Comparison of ENCODE assay signal across 21 cellular contexts in genomic region chr11:43712676-43713075, GRCh38. TPM values are rescaled to one million over a fixed set of nuclear protein-coding genes. Genes with fewer than 3 reads are reported as not detected.
DNase-seq lines count a peak whose midpoint lies in the region; ATAC-seq and TF ChIP-seq lines count a peak whose summit lies in the region.
"Had no signal": no experiment of that assay in that cellular context is flagged by ENCODE, and none has a peak within 500 bp of the region (broad histone marks: within the 10 kb centered on the region; RNA-seq: fewer than 3 reads in every experiment).

No MANE protein-coding gene starts in this region.

- no peaks in the 10 kb centered on the region for H3K36me3 ChIP-seq in smooth muscle cell (ENCODE audit: low read depth)

- no peaks in the 10 kb centered on the region for H3K27me3 ChIP-seq in smooth muscle cell (ENCODE audit: low read depth)

- no peak overlapping the region for H3K4me3 Mint-ChIP-seq in chondrocyte (ENCODE audit: unreplicated experiment)

- peaks cover 49% of the 10 kb centered on the region for H4K20me1 ChIP-seq in smooth muscle cell (ENCODE audit: low read depth)

- H3K9me3 Mint-ChIP-seq in chondrocyte (ENCODE audit: low read depth) = no peaks in the 10 kb centered on the region

- peak overlapping the region; percentile 85 for H3K27ac Mint-ChIP-seq in chondrocyte (ENCODE audit: unreplicated experiment)

- no peak for ATAC-seq in GM21723 (IDR thresholded peaks at IDR 0.05; ENCODE audit: unreplicated experiment)
- ATAC-seq in HG03442 (IDR thresholded peaks at IDR 0.05; ENCODE audit: unreplicated experiment) = no peak
- ATAC-seq in GM21825 (IDR thresholded peaks at IDR 0.05; ENCODE audit: unreplicated experiment) = no peak
- ATAC-seq: GM12878 had no signal

- H3K9ac ChIP-seq in smooth muscle cell (ENCODE audit: low read depth) = no peak overlapping the region
- H3K9ac ChIP-seq: KMS-11, SK-N-SH had no signal

- H3K4me1 Mint-ChIP-seq in chondrocyte (ENCODE audit: low read depth) = peaks cover 13% of the 10 kb centered on the region

- H2AFZ ChIP-seq in smooth muscle cell (ENCODE audit: low read depth) = no peak overlapping the region

- H3K79me2 ChIP-seq in smooth muscle cell (ENCODE audit: low read depth) = peaks cover 60% of the 10 kb centered on the region

- no peak overlapping the region for H3K4me2 ChIP-seq in smooth muscle cell
- H3K4me2 ChIP-seq: KMS-11, SK-N-SH had no signal

- no peaks in the 10 kb centered on the region for H3K4me1 ChIP-seq in smooth muscle cell (ENCODE audit: low read depth)

- peak overlapping the region; percentile 10 for H3K27ac ChIP-seq in smooth muscle cell (ENCODE audit: low read depth)
- H3K27ac ChIP-seq: C4-2B, KMS-11 had no signal

- H3K9me3 ChIP-seq in smooth muscle cell (replicated peaks; ENCODE audit: low read depth) = no peaks in the 10 kb centered on the region
- H3K9me3 ChIP-seq: SK-N-SH had no signal

- no peaks in the 10 kb centered on the region for H3F3A ChIP-seq in smooth muscle cell (ENCODE audit: low read depth)

- H3K4me3 ChIP-seq in smooth muscle cell = no peak overlapping the region
- H3K4me3 ChIP-seq: GM12878 had no signal

- no peak for TF ChIP-seq CTCF in chondrocyte (IDR thresholded peaks at IDR 0.05)
- no peak for TF ChIP-seq CTCF in smooth muscle cell (IDR thresholded peaks at IDR 0.05; ENCODE audit: borderline replicate concordance, insufficient read depth, poor library complexity, severe bottlenecking)

- DNase-seq in EL (peak; percentile 17), HS-5 (ENCODE audit: low read depth) (peak; percentile 16), chondrocyte (ENCODE audit: low spot score) (no peak), smooth muscle cell (lab: John Stamatoyannopoulos, UW; ENCODE audit: unreplicated experiment) (no peak)
- DNase-seq: AML-193, DND-41, GF-D8, MV-4-11, NCI-H1694 treated with DMSO at 0.1 percent for 48 hours, NCI-H510A, NCI-H774, OCI-M1, RPMI8226, SHP77 treated with DMSO at 0.1 percent for 48 hours, SK-N-SH had no signal

- no peaks in the 10 kb centered on the region for H3K27me3 Mint-ChIP-seq in chondrocyte (ENCODE audit: low read depth)

- peaks cover 2% of the 10 kb centered on the region for H3K36me3 Mint-ChIP-seq in chondrocyte (ENCODE audit: low read depth)

- WGBS in smooth muscle cell (ENCODE audit: low lambda C conversion rate) = 76% methylated on average over 4 of the region's 4 CpGs

RNA-seq across cellular contexts. Expression of gene HSD17B12, which starts 32.1 kb away (rescaled TPM):
- total RNA-seq in chondrocyte = 72.9 to 91.8 TPM (median 89.3 TPM) in 3 replicates
- 111 and 131 TPM in 2 replicates for total RNA-seq in smooth muscle cell
- polyA plus RNA-seq in smooth muscle cell = 66.4 and 74.8 TPM in 2 replicates

Comparison
In these comparisons a context has a peak if more than half of its experiments do, and no peak if none do; other contexts are left out.
1. DNase-seq: peak in EL (single experiment) and HS-5 (single experiment); none in chondrocyte (single experiment) and smooth muscle cell (single experiment).